In genomic region chr1:89279011-89279466, GRCh38 we compare ENCODE assay signal across 1 cellular context.
TF ChIP-seq lines count a peak whose summit lies in the region.

No MANE protein-coding gene starts in this region.

TF ChIP-seq in GM12878, 131 proteins besides CTCF, POLR2A, EP300 and RAD21 (continued from another document):
- TF ChIP-seq ZBTB11 (CRISPR knock-in tag; IDR thresholded peaks at IDR 0.05) (no peak), ZNF217 (IDR thresholded peaks at IDR 0.05) (no peak), ZBTB33 (IDR thresholded peaks at IDR 0.05) (no peak)
